Comparison of ENCODE assay signal across 11 cellular contexts in the genomic region with DNA sequence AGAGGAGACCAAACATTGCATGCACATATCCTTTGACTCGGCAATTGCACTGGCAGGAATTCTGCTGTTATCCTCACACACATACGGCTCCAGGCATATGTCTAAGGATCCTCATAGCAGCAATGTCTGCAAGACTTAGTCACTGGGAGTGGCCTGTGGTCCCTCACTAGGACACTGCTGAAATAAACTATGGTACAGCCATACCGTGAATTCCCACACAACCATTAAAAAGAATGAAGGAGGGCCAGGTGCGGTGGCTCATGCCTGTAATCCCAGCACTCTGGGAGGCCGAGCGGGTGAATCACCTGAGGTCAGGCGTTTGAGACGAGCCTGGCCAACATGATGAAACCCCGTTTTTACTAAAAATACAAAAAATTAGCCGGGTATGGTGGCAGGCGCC.
DNase-seq lines count a peak whose midpoint lies in the region; ATAC-seq and TF ChIP-seq lines count a peak whose summit lies in the region.
"Had no signal": no experiment of that assay in that cellular context is flagged by ENCODE, and none has a peak within 500 bp of the region (broad histone marks: within the 10 kb centered on the region; RNA-seq: fewer than 3 reads in every experiment).

No MANE protein-coding gene starts in this region.

- H3K27me3 Mint-ChIP-seq in CD8-positive, alpha-beta T cell (ENCODE audit: low read depth) = no peaks in the 10 kb centered on the region
- H3K27me3 Mint-ChIP-seq in dendritic cell treated with granulocyte-macrophage colony-stimulating factor and Interleukin-4, amounts not matched to agents 40 ng/mL and 50 ng/mL, for 4 days = peaks cover 10% of the 10 kb centered on the region
- peaks cover 25% of the 10 kb centered on the region for H3K27me3 Mint-ChIP-seq in neural progenitor cell (ENCODE audit: insufficient read depth, low read depth)

- H2AFZ ChIP-seq in neural progenitor cell (replicated peaks) = no peak overlapping the region

- no peak overlapping the region for H3K4me3 Mint-ChIP-seq in CD8-positive, alpha-beta T cell
- no peak overlapping the region for H3K4me3 Mint-ChIP-seq in dendritic cell treated with granulocyte-macrophage colony-stimulating factor and Interleukin-4, amounts not matched to agents 40 ng/mL and 50 ng/mL, for 4 days
- H3K4me3 Mint-ChIP-seq in neural progenitor cell = peak overlapping the region; percentile 41

- H3K27me3 ChIP-seq in CD8-positive, alpha-beta T cell (ENCODE audit: insufficient read depth, low read length) = no peaks in the 10 kb centered on the region
- H3K27me3 ChIP-seq in MG63 (no peaks in the 10 kb centered on the region), neural progenitor cell (no peaks in the 10 kb centered on the region)
- H3K27me3 ChIP-seq: adrenal gland had no signal

- ATAC-seq in CD8-positive, alpha-beta T cell = no peak
- ATAC-seq in HG03354 (IDR thresholded peaks at IDR 0.05; ENCODE audit: poor library complexity, severe bottlenecking, unreplicated experiment) = no peak
- ATAC-seq: K562 had no signal

- TF ChIP-seq CTCF in CD8-positive, alpha-beta T cell (IDR thresholded peaks at IDR 0.05) = no peak
- TF ChIP-seq CTCF in neural progenitor cell (IDR thresholded peaks at IDR 0.05) = no peak

- peak overlapping the region; percentile 67 for H3K27ac Mint-ChIP-seq in CD8-positive, alpha-beta T cell
- H3K27ac Mint-ChIP-seq in dendritic cell treated with granulocyte-macrophage colony-stimulating factor and Interleukin-4, amounts not matched to agents 40 ng/mL and 50 ng/mL, for 4 days = peak overlapping the region; percentile 13
- H3K27ac Mint-ChIP-seq in neural progenitor cell = peak overlapping the region; percentile 83

- no peaks in the 10 kb centered on the region for H3K36me3 ChIP-seq in CD8-positive, alpha-beta T cell (ENCODE audit: insufficient read depth, low read length)
- H3K36me3 ChIP-seq in MG63 = no peaks in the 10 kb centered on the region
- no peaks in the 10 kb centered on the region for H3K36me3 ChIP-seq in neural progenitor cell
- H3K36me3 ChIP-seq: adrenal gland had no signal

- no peaks in the 10 kb centered on the region for H3K9me3 ChIP-seq in CD8-positive, alpha-beta T cell (ENCODE audit: low read length)
- no peaks in the 10 kb centered on the region for H3K9me3 ChIP-seq in MG63
- no peaks in the 10 kb centered on the region for H3K9me3 ChIP-seq in neural progenitor cell (ENCODE audit: low read depth)
- H3K9me3 ChIP-seq: adrenal gland had no signal

- no peaks in the 10 kb centered on the region for H3K9me3 Mint-ChIP-seq in CD8-positive, alpha-beta T cell
- H3K9me3 Mint-ChIP-seq in dendritic cell treated with granulocyte-macrophage colony-stimulating factor and Interleukin-4, amounts not matched to agents 40 ng/mL and 50 ng/mL, for 4 days = no peaks in the 10 kb centered on the region
- H3K9me3 Mint-ChIP-seq in neural progenitor cell = peaks cover 7% of the 10 kb centered on the region

- H3F3A ChIP-seq in neural progenitor cell (ENCODE audit: low read depth) = peaks cover 24% of the 10 kb centered on the region

- no peaks in the 10 kb centered on the region for H3K79me2 ChIP-seq in neural progenitor cell (ENCODE audit: low read depth)

- DNase-seq in CD8-positive, alpha-beta T cell = no peak
- DNase-seq in MG63 (peak; percentile 46), neural progenitor cell (ENCODE audit: low spot score) (no peak), NCI-H2081 treated with DMSO at 0.1 percent for 48 hours (lab: John Stamatoyannopoulos, UW) (no peak), NCI-H1417 treated with DMSO at 0.1 percent for 48 hours (lab: John Stamatoyannopoulos, UW) (no peak), NCI-H82 (lab: John Stamatoyannopoulos, UW) (no peak)
- DNase-seq: NCI-H69 had no signal

- peaks cover 53% of the 10 kb centered on the region for H3K4me1 Mint-ChIP-seq in CD8-positive, alpha-beta T cell (ENCODE audit: low read depth)
- peaks cover 83% of the 10 kb centered on the region for H3K4me1 Mint-ChIP-seq in dendritic cell treated with granulocyte-macrophage colony-stimulating factor and Interleukin-4, amounts not matched to agents 40 ng/mL and 50 ng/mL, for 4 days (ENCODE audit: low read depth)
- H3K4me1 Mint-ChIP-seq in neural progenitor cell = peaks cover 96% of the 10 kb centered on the region

- H3K4me1 ChIP-seq in CD8-positive, alpha-beta T cell (ENCODE audit: insufficient read depth, low read length) = peaks cover 36% of the 10 kb centered on the region
- peaks cover 55% of the 10 kb centered on the region for H3K4me1 ChIP-seq in neural progenitor cell

- H3K4me3 ChIP-seq in CD8-positive, alpha-beta T cell (ENCODE audit: low read depth, low read length) = no peak overlapping the region
- no peak overlapping the region for H3K4me3 ChIP-seq in MG63
- H3K4me3 ChIP-seq in neural progenitor cell = no peak overlapping the region
- H3K4me3 ChIP-seq: adrenal gland, K562 had no signal

- intact Hi-C loops in CD8-positive, alpha-beta T cell (cut with DNase I, micrococcal nuclease) = loop anchor here (5.0 to 10.0 kb wide), 6 partner anchors 45 to 443 kb away; no protein-coding TSS in a partner anchor
- intact Hi-C loops in dendritic cell treated with granulocyte-macrophage colony-stimulating factor and Interleukin-4, amounts not matched to agents 40 ng/mL and 50 ng/mL, for 4 days (cut with micrococcal nuclease) = no loop called here

- no peak overlapping the region for H3K27ac ChIP-seq in CD8-positive, alpha-beta T cell (ENCODE audit: low read depth, low read length)
- H3K27ac ChIP-seq in neural progenitor cell = no peak overlapping the region
- H3K27ac ChIP-seq: adrenal gland had no signal

- H3K4me2 ChIP-seq in neural progenitor cell = no peak overlapping the region

- no peaks in the 10 kb centered on the region for H4K20me1 ChIP-seq in neural progenitor cell (ENCODE audit: low read depth)

- CTCF ChIA-PET in CD8-positive, alpha-beta T cell (lab: Charles Lee) = interaction anchor here (1.0 to 1.2 kb wide), 2 partner anchors 10 to 100 kb away, joined by 3 to 4 read pairs; no protein-coding TSS in a partner anchor

- no peak overlapping the region for H3K9ac ChIP-seq in neural progenitor cell

- no peaks in the 10 kb centered on the region for H3K36me3 Mint-ChIP-seq in CD8-positive, alpha-beta T cell
- H3K36me3 Mint-ChIP-seq in dendritic cell treated with granulocyte-macrophage colony-stimulating factor and Interleukin-4, amounts not matched to agents 40 ng/mL and 50 ng/mL, for 4 days (ENCODE audit: low read depth) = no peaks in the 10 kb centered on the region
- peaks cover 4% of the 10 kb centered on the region for H3K36me3 Mint-ChIP-seq in neural progenitor cell

- POLR2A ChIA-PET in CD8-positive, alpha-beta T cell (lab: Charles Lee) = no interaction called here

Comparison
In these comparisons a context has a peak if more than half of its experiments do, and no peak if none do; other contexts are left out.
1. H3K27ac Mint-ChIP-seq: peak in every context shown above with its lines; median percentile 83 in neural progenitor cell; 67 in CD8-positive, alpha-beta T cell; 13 in dendritic cell treated with granulocyte-macrophage colony-stimulating factor and Interleukin-4, amounts not matched to agents 40 ng/mL and 50 ng/mL, for 4 days.